11 cellular contexts compared by ENCODE assay signal in genomic region chr5:42840279-42840678, GRCh38. TPM values are rescaled to one million over a fixed set of nuclear protein-coding genes. Genes with fewer than 3 reads are reported as not detected.
DNase-seq lines count a peak whose midpoint lies in the region; ATAC-seq and TF ChIP-seq lines count a peak whose summit lies in the region.
"Had no signal": no experiment of that assay in that cellular context is flagged by ENCODE, and none has a peak within 500 bp of the region (broad histone marks: within the 10 kb centered on the region; RNA-seq: fewer than 3 reads in every experiment).

No MANE protein-coding gene starts in this region.

- TF ChIP-seq POLR2A in ovary (IDR thresholded peaks at IDR 0.05), result no peak

- no peak overlapping the region for H3K9ac ChIP-seq in fibroblast of lung (ENCODE audit: insufficient read depth, low read length)

- H3K9me3 ChIP-seq in fibroblast of lung (ENCODE audit: control insufficient read depth, insufficient read depth, low read depth, low read length) (no peaks in the 10 kb centered on the region), ovary (no peaks in the 10 kb centered on the region)
- H3K9me3 ChIP-seq: Caco-2 had no signal

- H3K27ac ChIP-seq in fibroblast of lung (ENCODE audit: insufficient read depth, low read length), result no peak overlapping the region
- H3K27ac ChIP-seq in ovary, result peak overlapping the region in 1 of 2 donors; percentile 62

- TF ChIP-seq CTCF in fibroblast of lung (conservative IDR thresholded peaks at IDR 0.05 in 1 of 2, IDR thresholded peaks at IDR 0.05 in 1 of 2; ENCODE audit: low read depth in 1 of 2, low read length in 2 of 2), result no peak
- no peak for TF ChIP-seq CTCF in ovary (IDR thresholded peaks at IDR 0.05)

- intact Hi-C loops in ovary (cut with DNase I), result no loop called here

- no peaks in the 10 kb centered on the region for H3K79me2 ChIP-seq in fibroblast of lung (ENCODE audit: control insufficient read depth, insufficient read depth, low read length)

- H3K4me1 ChIP-seq in fibroblast of lung (ENCODE audit: control insufficient read depth, extremely low read depth, insufficient read depth, low read length) (no peaks in the 10 kb centered on the region), ovary (ENCODE audit: insufficient read depth) (peaks cover 5% of the 10 kb centered on the region)

- H3K36me3 ChIP-seq in fibroblast of lung (ENCODE audit: control insufficient read depth, insufficient read depth, low read length) (no peaks in the 10 kb centered on the region), ovary (no peaks in the 10 kb centered on the region)

- no peak for TF ChIP-seq EP300 in ovary (IDR thresholded peaks at IDR 0.05)

- H4K20me1 ChIP-seq in fibroblast of lung (ENCODE audit: control insufficient read depth, extremely low read depth, insufficient read depth, low read length), result no peaks in the 10 kb centered on the region

- ATAC-seq in HG03354 (IDR thresholded peaks at IDR 0.05; ENCODE audit: poor library complexity, severe bottlenecking, unreplicated experiment), result no peak

- H3K4me2 ChIP-seq in fibroblast of lung (ENCODE audit: extremely low read depth, insufficient read depth, low read length), result peak overlapping the region; percentile 29

- WGBS in ovary, 3 donors, result 10 to 12% (median 10%) methylated on average over 6 of the region's 6 CpGs

- peak overlapping the region in 1 of 4 experiments; percentile 8 for H3K4me3 ChIP-seq in fibroblast of lung (replicated peaks in 1 of 4; ENCODE audit: control extremely low read depth in 1 of 4, insufficient read depth in 1 of 4, low read depth in 3 of 4, low read length in 4 of 4)
- H3K4me3 ChIP-seq in ovary, result no peak overlapping the region

- no peaks in the 10 kb centered on the region for H3K27me3 ChIP-seq in fibroblast of lung (ENCODE audit: control insufficient read depth, insufficient read depth, low read length)
- no peaks in the 10 kb centered on the region for H3K27me3 ChIP-seq in ovary

- peak overlapping the region; percentile 37 for H2AFZ ChIP-seq in fibroblast of lung (ENCODE audit: low read length)

- DNase-seq in AG08396 (ENCODE audit: low spot score) (peak; percentile 67), NCI-H1105 treated with DMSO at 0.1 percent for 48 hours (lab: John Stamatoyannopoulos, UW) (peak; percentile 32), fibroblast of lung (ENCODE audit: low read depth in 2 of 2) (peak; percentile 84 to 99), ovary (peak; percentile 66 to 82 (median 79)), activated gamma-delta T cell treated with Interleukin-2 at 50 U/mL for 16 hours (no peak), kidney glomerular epithelial cell (lab: John Stamatoyannopoulos, UW) (no peak)
- no peak for DNase-seq in activated CD4-positive, CD25-positive, alpha-beta regulatory T cell (lab: John Stamatoyannopoulos, UW)
- DNase-seq: activated B cell treated with CpG ODN at 0.5 μM for 24 hours; Caco-2; effector memory CD4-positive, alpha-beta T cell had no signal

RNA-seq across cellular contexts. Expression of gene SELENOP, which starts 28.6 kb away (rescaled TPM):
- total RNA-seq in fibroblast of lung (677 and 809 TPM in 2 replicates), ovary (100 to 1,000 TPM; 339 to 764 (median 590) TPM)
- polyA plus RNA-seq in fibroblast of lung (75.2 and 175 TPM in 2 replicates), ovary (100 to 1,000 TPM; 528 to 715 TPM)
- polyA plus RNA-seq in fibroblast of lung (2012), result 46.7 and 129 TPM in 2 replicates
- 7.9 and 10.6 TPM in 2 replicates for polyA minus RNA-seq in fibroblast of lung (ENCODE audit: low replicate concordance)
- total RNA-seq: activated B cell treated with CpG ODN at 0.5 μM for 24 hours had no signal

Comparison
In these comparisons a context has a peak if more than half of its experiments do, and no peak if none do; other contexts are left out.
1. DNase-seq: peak in AG08396 (single experiment), NCI-H1105 treated with DMSO at 0.1 percent for 48 hours (single experiment), fibroblast of lung (2 of 2) and ovary (5 of 5); none in activated gamma-delta T cell treated with Interleukin-2 at 50 U/mL for 16 hours (single experiment), activated CD4-positive, CD25-positive, alpha-beta regulatory T cell (0 of 4) and kidney glomerular epithelial cell (single experiment).